ENCODE assay signal across 4 cellular contexts in genomic region chr4:147349199-147349598, GRCh38.
"Had no signal": no experiment of that assay in that cellular context is flagged by ENCODE, and none has a peak within 500 bp of the region (broad histone marks: within the 10 kb centered on the region; RNA-seq: fewer than 3 reads in every experiment).

No MANE protein-coding gene starts in this region.

- H2AFZ ChIP-seq: GM23338 had no signal

- H3K27ac Mint-ChIP-seq: GM23338, H9 had no signal

- H3K4me1 Mint-ChIP-seq: GM23338, H9 had no signal

- H3K9me3 Mint-ChIP-seq: GM23338, H9 had no signal

- H3K4me2 ChIP-seq: GM23338 had no signal

- DNase-seq: H9, HCEC 1CT, IMR-90 had no signal

- ATAC-seq: GM23338 had no signal

- H3K4me3 Mint-ChIP-seq: GM23338, H9 had no signal

- H3K4me3 ChIP-seq: GM23338 had no signal
